In genomic region chr7:46654546-46655443, GRCh38 we compare ENCODE assay signal across 23 cellular contexts.
DNase-seq lines count a peak whose midpoint lies in the region; ATAC-seq, FAIRE-seq and TF ChIP-seq lines count a peak whose summit lies in the region.
"Had no signal": no experiment of that assay in that cellular context is flagged by ENCODE, and none has a peak within 500 bp of the region (broad histone marks: within the 10 kb centered on the region; RNA-seq: fewer than 3 reads in every experiment).

No MANE protein-coding gene starts in this region.

- intact Hi-C loops in left ventricle myocardium superior (cut with micrococcal nuclease), result no loop called here

- no peaks in the 10 kb centered on the region for H3K4me1 Mint-ChIP-seq in stimulated activated naive CD8-positive, alpha-beta T cell treated with anti-CD3 and anti-CD28 coated beads, Interleukin-15, amount 100 ng/mL, for 72 hours

- in situ Hi-C loops in ACHN (cut with HindIII; ENCODE audit: low pct_ligation_motif_present, low pct_unique_long_range_greater_than_20kb, low sequenced_read_pairs), result no loop called here

- ATAC-seq in stimulated activated naive CD8-positive, alpha-beta T cell treated with anti-CD3 and anti-CD28 coated beads, Interleukin-15, amount 100 ng/mL, for 72 hours, result no peak
- no peak for ATAC-seq in left ventricle myocardium superior
- ATAC-seq in GM19023 (IDR thresholded peaks at IDR 0.05; ENCODE audit: unreplicated experiment), result no peak
- ATAC-seq: CD8-positive, alpha-beta T cell; HCT116; right cardiac atrium had no signal

- no peak for FAIRE-seq in bronchial epithelial cell (lab: Jason Lieb, UNC)

- H3K36me3 ChIP-seq in bronchial epithelial cell (ENCODE audit: control insufficient read depth, insufficient read depth, low read length), result no peaks in the 10 kb centered on the region
- H3K36me3 ChIP-seq: adrenal gland had no signal

- TF ChIP-seq CTCF in bronchial epithelial cell (IDR thresholded peaks at IDR 0.05; ENCODE audit: insufficient read depth, low read length, severe bottlenecking), result no peak

- H3K9me3 Mint-ChIP-seq in stimulated activated naive CD8-positive, alpha-beta T cell treated with anti-CD3 and anti-CD28 coated beads, Interleukin-15, amount 100 ng/mL, for 72 hours, result peaks cover 4 to 26% of the 10 kb centered on the region in 2 donors

- no peaks in the 10 kb centered on the region for H3K27me3 Mint-ChIP-seq in stimulated activated naive CD8-positive, alpha-beta T cell treated with anti-CD3 and anti-CD28 coated beads, Interleukin-15, amount 100 ng/mL, for 72 hours

- H3K4me3 Mint-ChIP-seq in stimulated activated naive CD8-positive, alpha-beta T cell treated with anti-CD3 and anti-CD28 coated beads, Interleukin-15, amount 100 ng/mL, for 72 hours, result no peak overlapping the region
- H3K4me3 Mint-ChIP-seq: CD8-positive, alpha-beta T cell had no signal

- H3K27me3 ChIP-seq in bronchial epithelial cell (ENCODE audit: control insufficient read depth, insufficient read depth, low read length), result no peaks in the 10 kb centered on the region
- H3K27me3 ChIP-seq: adrenal gland had no signal

- no peak overlapping the region for H3K27ac Mint-ChIP-seq in stimulated activated naive CD8-positive, alpha-beta T cell treated with anti-CD3 and anti-CD28 coated beads, Interleukin-15, amount 100 ng/mL, for 72 hours
- H3K27ac Mint-ChIP-seq: CD8-positive, alpha-beta T cell had no signal

- no peak overlapping the region for H3K4me3 ChIP-seq in bronchial epithelial cell (ENCODE audit: low read depth, low read length)
- H3K4me3 ChIP-seq: adrenal gland had no signal

- DNase-seq in ACHN (peak; percentile 18), HT-29 (ENCODE audit: low spot score) (peak; percentile 5), bronchial epithelial cell (ENCODE audit: low read depth) (peak; percentile 82), iris pigment epithelial cell (ENCODE audit: low read depth) (peak; percentile 10), inferior parietal cortex (ENCODE audit: extremely low spot score) (no peak), left ventricle myocardium superior (no peak)
- no peak for DNase-seq in stimulated activated naive CD8-positive, alpha-beta T cell treated with anti-CD3 and anti-CD28 coated beads, Interleukin-15, amount 100 ng/mL, for 72 hours
- DNase-seq: activated CD4-positive, alpha-beta T cell treated with anti-CD3 and anti-CD28 coated beads for 1 hour; activated effector memory CD4-positive, alpha-beta T cell treated with Interleukin-2 at 50 U/mL for 16 hours; adrenal gland; caudate nucleus; CD8-positive, alpha-beta T cell; effector CD8-positive, alpha-beta T cell; KG1; NCI-H1092 treated with DMSO at 0.1 percent for 48 hours; NCI-H510A treated with DMSO at 0.1 percent for 48 hours; occipital lobe; right cardiac atrium; SIG-M5; stimulated activated naive CD4-positive, alpha-beta T cell; trophoblast cell had no signal

Comparison
In these comparisons a context has a peak if more than half of its experiments do, and no peak if none do; other contexts are left out.
1. DNase-seq: peak in ACHN (single experiment), HT-29 (single experiment), bronchial epithelial cell (single experiment) and iris pigment epithelial cell (single experiment); none in stimulated activated naive CD8-positive, alpha-beta T cell treated with anti-CD3 and anti-CD28 coated beads, Interleukin-15, amount 100 ng/mL, for 72 hours (0 of 2), inferior parietal cortex (single experiment) and left ventricle myocardium superior (single experiment).